Comparison of ENCODE assay signal across 1 cellular context in genomic region chr1:150574260-150575071, GRCh38.
TF ChIP-seq lines count a peak whose summit lies in the region.

No MANE protein-coding gene starts in this region.

TF ChIP-seq in H1, 55 proteins besides CTCF, POLR2A, EP300 and RAD21:
- TF ChIP-seq KDM5A (IDR thresholded peaks at IDR 0.05; ENCODE audit: low read length) (no peak), JUND (IDR thresholded peaks at IDR 0.05; ENCODE audit: low read length) (no peak), POLR2AphosphoS5 (IDR thresholded peaks at IDR 0.05; ENCODE audit: low read depth, low read length) (peak; percentile 80), ASH2L (IDR thresholded peaks at IDR 0.05; ENCODE audit: low read length) (no peak), PHF8 (conservative IDR thresholded peaks at IDR 0.05; ENCODE audit: low read depth, low read length) (no peak), ATF3 (IDR thresholded peaks at IDR 0.05; ENCODE audit: insufficient read depth, low read depth, low read length) (no peak), FOSL1 (IDR thresholded peaks at IDR 0.05; ENCODE audit: insufficient read depth, low read depth, low read length) (no peak), GABPA (IDR thresholded peaks at IDR 0.05; ENCODE audit: borderline replicate concordance, insufficient read depth, low read length) (no peak), SP1 (IDR thresholded peaks at IDR 0.05; ENCODE audit: low read depth, low read length) (0 out of 2 replicates have a peak, but pooled peaks have one; percentile 3), EZH2 (IDR thresholded peaks at IDR 0.05; ENCODE audit: low read depth, low read length, severe bottlenecking) (no peak), RXRA (IDR thresholded peaks at IDR 0.05; ENCODE audit: insufficient read depth, low read depth, low read length) (no peak)
